In the genomic region with DNA sequence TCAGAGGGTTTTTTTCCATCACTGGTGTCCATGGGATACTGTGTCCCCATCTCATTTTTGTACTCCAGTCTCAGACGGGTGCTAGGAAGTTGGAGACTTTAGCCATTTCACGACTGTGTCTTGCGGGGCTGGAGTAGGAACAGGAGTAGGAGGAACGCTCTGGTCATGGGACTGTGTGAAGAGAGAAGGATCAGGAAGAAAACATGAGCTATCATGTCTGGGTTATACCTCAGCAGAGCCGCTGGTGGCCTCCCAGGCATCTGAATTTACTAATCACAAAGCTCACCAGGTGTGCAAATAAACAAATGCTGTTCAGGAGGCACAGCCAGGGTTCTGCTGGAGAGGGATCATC, we compare ENCODE assay signal across 8 cellular contexts.
DNase-seq lines count a peak whose midpoint lies in the region; ATAC-seq and TF ChIP-seq lines count a peak whose summit lies in the region.

No MANE protein-coding gene starts in this region.

- H3K4me3 ChIP-seq in epithelial cell of esophagus (ENCODE audit: low read length) (no peak overlapping the region), skeletal muscle satellite cell (ENCODE audit: low read length) (peak overlapping the region; percentile 43)

- H3K4me2 ChIP-seq in skeletal muscle satellite cell (ENCODE audit: low read length), result peak overlapping the region; percentile 72

- DNase-seq in DMS53 (lab: John Stamatoyannopoulos, UW) (peak; percentile 84), NCI-H446 treated with DMSO at 0.1 percent for 48 hours (lab: John Stamatoyannopoulos, UW) (peak; percentile 36), epithelial cell of esophagus (ENCODE audit: low read depth) (peak; percentile 54), NCI-H774 (lab: John Stamatoyannopoulos, UW) (no peak), activated gamma-delta T cell (lab: John Stamatoyannopoulos, UW) (no peak), substantia nigra (lab: John Stamatoyannopoulos, UW) (no peak)

- no peaks in the 10 kb centered on the region for H3K27me3 ChIP-seq in skeletal muscle satellite cell (ENCODE audit: control insufficient read depth, insufficient read depth, low read length)

- no peak for TF ChIP-seq CTCF in epithelial cell of esophagus (IDR thresholded peaks at IDR 0.05; ENCODE audit: insufficient read depth, low read depth, low read length, missing control alignments)

- no peak overlapping the region for H3K27ac ChIP-seq in substantia nigra (ENCODE audit: low read depth, low read length, poor library complexity, severe bottlenecking)

- H3K9me3 ChIP-seq in skeletal muscle satellite cell (replicated peaks; ENCODE audit: low read length), result no peaks in the 10 kb centered on the region

- no peak for ATAC-seq in GM19467 (IDR thresholded peaks at IDR 0.05; ENCODE audit: unreplicated experiment)

- H3K9ac ChIP-seq in skeletal muscle satellite cell (ENCODE audit: low read depth, low read length), result peak overlapping the region; percentile 51

- H3K36me3 ChIP-seq in skeletal muscle satellite cell (ENCODE audit: insufficient read depth, low read length), result peaks cover 3% of the 10 kb centered on the region

- peaks cover 68% of the 10 kb centered on the region for H3K4me1 ChIP-seq in skeletal muscle satellite cell (ENCODE audit: control insufficient read depth, insufficient read depth, low read length)

Comparison
In these comparisons a context has a peak if more than half of its experiments do, and no peak if none do; other contexts are left out.
1. DNase-seq: peak in DMS53 (single experiment), NCI-H446 treated with DMSO at 0.1 percent for 48 hours (single experiment) and epithelial cell of esophagus (single experiment); none in NCI-H774 (single experiment), activated gamma-delta T cell (single experiment) and substantia nigra (0 of 49).